ENCODE assay signal across 26 cellular contexts in genomic region chr2:41489638-41490037, GRCh38.
"Had no signal": no experiment of that assay in that cellular context is flagged by ENCODE, and none has a peak within 500 bp of the region (broad histone marks: within the 10 kb centered on the region; RNA-seq: fewer than 3 reads in every experiment).

No MANE protein-coding gene starts in this region.

- H3K4me2 ChIP-seq: hepatocyte had no signal

- H3K27me3 ChIP-seq: hepatocyte, pancreas, stomach, testis, thyroid gland, transverse colon, upper lobe of left lung, vagina had no signal

- H3K9me3 ChIP-seq: prostate gland, testis, thyroid gland had no signal

- H3K4me1 ChIP-seq: lower lobe of right lung, pancreas, prostate gland, stomach, thyroid gland, transverse colon, upper lobe of left lung, vagina had no signal

- ATAC-seq: lower lobe of right lung; naive thymus-derived CD8-positive, alpha-beta T cell; pancreas; right cardiac atrium; sciatic nerve; stimulated activated memory B cell treated with anti-CD40 and anti-IgM and Interleukin-4, amounts not matched to agents 10 μg/mL and 1 μg/mL and 100 μg/mL, for 72 hours; stimulated activated naive CD8-positive, alpha-beta T cell treated with anti-CD3 and anti-CD28 coated beads, Interleukin-15, Interleukin-2, amounts not matched to agents 100 U/mL and 50 U/mL, for 24 hours had no signal

- DNase-seq: islet precursor cell; lower lobe of right lung; mammary epithelial cell; mesenchymal stem cell; naive thymus-derived CD8-positive, alpha-beta T cell; nucleus accumbens; pancreas; posterior cingulate gyrus; retina; right cardiac atrium; stimulated activated CD4-positive, alpha-beta T cell treated with anti-CD3 and anti-CD28 coated beads, Interleukin-12 subunit alpha, Interleukin-12 subunit beta, amount 100 ng/mL, for 4 hours; stimulated activated CD4-positive, alpha-beta T cell treated with anti-CD3 and anti-CD28 coated beads, Interleukin-15, amount 100 ng/mL, for 24 hours; stimulated activated CD4-positive, alpha-beta T cell treated with anti-CD3 and anti-CD28 coated beads, Interleukin-4, amount 100 ng/mL, for 4 hours; stimulated activated CD8-positive, alpha-beta memory T cell treated with anti-CD3 and anti-CD28 coated beads, Interleukin-4, amount 100 ng/mL, for 48 hours; stimulated activated naive CD8-positive, alpha-beta T cell treated with anti-CD3 and anti-CD28 coated beads, Interleukin-15, Interleukin-2, amounts not matched to agents 100 U/mL and 50 U/mL, for 24 hours; stomach; testis; thyroid gland; transverse colon; upper lobe of left lung had no signal

- H3K36me3 ChIP-seq: lower lobe of right lung, pancreas, prostate gland, stomach, thyroid gland, transverse colon, upper lobe of left lung, vagina had no signal

- H3K4me3 ChIP-seq: hepatocyte, lower lobe of right lung, pancreas, prostate gland, skin epidermis, stomach, testis, thyroid gland, transverse colon, upper lobe of left lung, vagina had no signal

- H3K27ac ChIP-seq: hepatocyte, lower lobe of right lung, pancreas, prostate gland, skin epidermis, stomach, thyroid gland, transverse colon, upper lobe of left lung, vagina had no signal
